Comparison of ENCODE assay signal across 8 cellular contexts in genomic region chr17:82648761-82649474, GRCh38. TPM values are rescaled to one million over a fixed set of nuclear protein-coding genes. Genes with fewer than 3 reads are reported as not detected.
DNase-seq lines count a peak whose midpoint lies in the region; ATAC-seq and TF ChIP-seq lines count a peak whose summit lies in the region.

No MANE protein-coding gene starts in this region.

- peaks cover 14% of the 10 kb centered on the region for H3K36me3 Mint-ChIP-seq in effector memory CD8-positive, alpha-beta T cell (ENCODE audit: insufficient read depth)

- no peaks in the 10 kb centered on the region for H3K9me3 Mint-ChIP-seq in effector memory CD8-positive, alpha-beta T cell

- H3K4me1 ChIP-seq in BLaER1 = peaks cover 36% of the 10 kb centered on the region
- H3K4me1 ChIP-seq in mucosa of stomach (ENCODE audit: control insufficient read depth, insufficient read depth, low read length) = peaks cover 30% of the 10 kb centered on the region
- H3K4me1 ChIP-seq in vagina = peaks cover 41% of the 10 kb centered on the region

- no peak for TF ChIP-seq CTCF in vagina (IDR thresholded peaks at IDR 0.05)

- DNase-seq in GM19240 (ENCODE audit: insufficient read length, low spot score) (peak; percentile 30), vagina (ENCODE audit: extremely low spot score in 2 of 2) (peak in 1 of 2 donors; percentile 91)
- DNase-seq in effector memory CD8-positive, alpha-beta T cell = peak; percentile 24 to 40 (median 30)

- H3K27ac Mint-ChIP-seq in effector memory CD8-positive, alpha-beta T cell = no peak overlapping the region

- intact Hi-C loops in vagina (cut with DNase I) = loop anchor here (5.0 kb wide), 1 partner anchor 178 kb away; no protein-coding TSS in a partner anchor

- peak overlapping the region; percentile 72 for H3K27ac ChIP-seq in BLaER1
- peak overlapping the region; percentile 82 for H3K27ac ChIP-seq in vagina

- peaks cover 23 to 28% of the 10 kb centered on the region in 2 donors for H3K4me1 Mint-ChIP-seq in effector memory CD8-positive, alpha-beta T cell (ENCODE audit: low read depth in 2 of 2)

- H3K4me3 ChIP-seq in BLaER1 = peak overlapping the region; percentile 60
- H3K4me3 ChIP-seq in mucosa of stomach (ENCODE audit: low read length) = no peak overlapping the region
- peak overlapping the region; percentile 38 to 40 for H3K4me3 ChIP-seq in vagina

- H3K4me3 Mint-ChIP-seq in effector memory CD8-positive, alpha-beta T cell = peak overlapping the region; percentile 48 to 56

- H3K27me3 Mint-ChIP-seq in effector memory CD8-positive, alpha-beta T cell = no peaks in the 10 kb centered on the region

- peak overlapping the region; percentile 75 for H3K9ac ChIP-seq in BLaER1
- peak overlapping the region; percentile 66 for H3K9ac ChIP-seq in mucosa of stomach (ENCODE audit: low read length)

- ATAC-seq in SK-N-SH treated with all-trans-retinoic acid at 6 μM for 48 hours (peak; percentile 7), HG02970 (IDR thresholded peaks at IDR 0.05; ENCODE audit: low FRiP score, unreplicated experiment) (no peak), HG03457 (IDR thresholded peaks at IDR 0.05; ENCODE audit: unreplicated experiment) (no peak)
- ATAC-seq in effector memory CD8-positive, alpha-beta T cell (replicated peaks) = peak; percentile 7

- H4K20me1 ChIP-seq in BLaER1 = peaks cover 43% of the 10 kb centered on the region

- TF ChIP-seq POLR2A in vagina (IDR thresholded peaks at IDR 0.05) = no peak

- H3K36me3 ChIP-seq in BLaER1 (peaks cover 20% of the 10 kb centered on the region), mucosa of stomach (ENCODE audit: control insufficient read depth, insufficient read depth, low read length) (no peaks in the 10 kb centered on the region), vagina (peaks cover 0 to 7% of the 10 kb centered on the region in 2 donors)

- peak overlapping the region; percentile 94 for H3K4me2 ChIP-seq in BLaER1

- H3K9me3 ChIP-seq in BLaER1 (no peaks in the 10 kb centered on the region), mucosa of stomach (ENCODE audit: control insufficient read depth, low read length) (no peaks in the 10 kb centered on the region), vagina (no peaks in the 10 kb centered on the region)

- H3K27me3 ChIP-seq in BLaER1 = no peaks in the 10 kb centered on the region
- H3K27me3 ChIP-seq in mucosa of stomach (ENCODE audit: control insufficient read depth, insufficient read depth, low read length) = no peaks in the 10 kb centered on the region
- no peaks in the 10 kb centered on the region for H3K27me3 ChIP-seq in vagina

TF ChIP-seq in SK-N-SH treated with all-trans-retinoic acid at 6 μM for 48 hours, 23 proteins besides CTCF, POLR2A, EP300 and RAD21:
- TF ChIP-seq POU6F1 (CRISPR knock-in tag; IDR thresholded peaks at IDR 0.05; ENCODE audit: borderline replicate concordance, low read depth) (no peak), GLIS3 (CRISPR knock-in tag; IDR thresholded peaks at IDR 0.05) (no peak), ARNTL (CRISPR knock-in tag; IDR thresholded peaks at IDR 0.05; ENCODE audit: borderline replicate concordance, low read depth) (no peak), RARB (CRISPR knock-in tag; IDR thresholded peaks at IDR 0.05) (no peak), TCF4 (CRISPR knock-in tag; IDR thresholded peaks at IDR 0.05; ENCODE audit: borderline replicate concordance) (no peak)

RNA-seq across cellular contexts. Expression of gene WDR45B, which starts 0.7 kb away (rescaled TPM):
- total RNA-seq in vagina = 86.4 TPM

RNA-seq across cellular contexts. Expression of gene RAB40B, which starts 49.6 kb away (rescaled TPM):
- total RNA-seq in vagina = 29.2 TPM

Comparison
In these comparisons a context has a peak if more than half of its experiments do, and no peak if none do; other contexts are left out.
1. ATAC-seq: peak in SK-N-SH treated with all-trans-retinoic acid at 6 μM for 48 hours (single experiment) and effector memory CD8-positive, alpha-beta T cell (single experiment); none in HG02970 (single experiment) and HG03457 (single experiment).